27 cellular contexts compared by ENCODE assay signal in genomic region chr5:20486826-20487225, GRCh38.
"Had no signal": no experiment of that assay in that cellular context is flagged by ENCODE, and none has a peak within 500 bp of the region (broad histone marks: within the 10 kb centered on the region; RNA-seq: fewer than 3 reads in every experiment).

No MANE protein-coding gene starts in this region.

- H3K27me3 Mint-ChIP-seq: naive B cell; natural killer cell treated with Interleukin-12 subunit alpha and Interleukin-12 subunit beta and Interleukin-15 and Interleukin-18, amount 100 ng/mL, for 72 hours; progenitor cell of endocrine pancreas; stimulated activated naive B cell treated with anti-CD40 and anti-IgM and Interleukin-4, amounts not matched to agents 10 μg/mL and 1 μg/mL and 100 μg/mL, for 72 hours had no signal

- H3K4me1 ChIP-seq: left lung, lower lobe of right lung, stomach, testis, thyroid gland, upper lobe of right lung had no signal

- H3K4me3 Mint-ChIP-seq: mesothelial cell of epicardium; naive B cell; natural killer cell treated with Interleukin-12 subunit alpha and Interleukin-12 subunit beta and Interleukin-15 and Interleukin-18, amount 100 ng/mL, for 72 hours; stimulated activated naive B cell treated with anti-CD40 and anti-IgM and Interleukin-4, amounts not matched to agents 10 μg/mL and 1 μg/mL and 100 μg/mL, for 72 hours had no signal

- H3K27me3 ChIP-seq: left lung, ovary, stomach, testis, thyroid gland, upper lobe of right lung had no signal

- H3K4me3 ChIP-seq: left lung, lower lobe of right lung, ovary, skin epidermis, stomach, testis, thyroid gland, upper lobe of right lung had no signal

- DNase-seq: hippocampal formation; kidney glomerular epithelial cell; left cardiac atrium; left lung; lower lobe of right lung; mammary epithelial cell; mesendoderm; naive B cell; ovary; retina; right cardiac atrium; stimulated activated CD4-positive, alpha-beta T cell treated with anti-CD3 and anti-CD28 coated beads, Interleukin-12 subunit alpha, Interleukin-12 subunit beta, amount 100 ng/mL, for 4 hours; stimulated activated CD4-positive, alpha-beta T cell treated with anti-CD3 and anti-CD28 coated beads, Interleukin-15, amount 100 ng/mL, for 24 hours; stimulated activated CD4-positive, alpha-beta T cell treated with anti-CD3 and anti-CD28 coated beads, Interleukin-2, amount 100 ng/mL, for 24 hours; stimulated activated CD4-positive, alpha-beta T cell treated with anti-CD3 and anti-CD28 coated beads, Interleukin-4, amount 100 ng/mL, for 1 hour; stimulated activated naive B cell treated with anti-CD40 and anti-IgM and Interleukin-4, amounts not matched to agents 10 μg/mL and 1 μg/mL and 100 μg/mL, for 72 hours; stimulated activated naive CD8-positive, alpha-beta T cell treated with anti-CD3 and anti-CD28 coated beads, Interleukin-15, Interleukin-2, amounts not matched to agents 100 U/mL and 50 U/mL, for 24 hours; stomach; testis; thyroid gland; trophoblast cell; upper lobe of right lung had no signal

- H3K27ac Mint-ChIP-seq: mesothelial cell of epicardium; naive B cell; natural killer cell treated with Interleukin-12 subunit alpha and Interleukin-12 subunit beta and Interleukin-15 and Interleukin-18, amount 100 ng/mL, for 72 hours; progenitor cell of endocrine pancreas; stimulated activated naive B cell treated with anti-CD40 and anti-IgM and Interleukin-4, amounts not matched to agents 10 μg/mL and 1 μg/mL and 100 μg/mL, for 72 hours had no signal

- H3K36me3 ChIP-seq: left lung, lower lobe of right lung, ovary, stomach, thyroid gland, upper lobe of right lung had no signal

- H3K4me1 Mint-ChIP-seq: mesothelial cell of epicardium; naive B cell; stimulated activated naive B cell treated with anti-CD40 and anti-IgM and Interleukin-4, amounts not matched to agents 10 μg/mL and 1 μg/mL and 100 μg/mL, for 72 hours had no signal

- ATAC-seq: left cardiac atrium; left lung; lower lobe of right lung; natural killer cell treated with Interleukin-12 subunit alpha and Interleukin-12 subunit beta and Interleukin-15 and Interleukin-18, amount 100 ng/mL, for 72 hours; right cardiac atrium; sciatic nerve; stimulated activated naive B cell treated with anti-CD40 and anti-IgM and Interleukin-4, amounts not matched to agents 10 μg/mL and 1 μg/mL and 100 μg/mL, for 72 hours; stimulated activated naive CD8-positive, alpha-beta T cell treated with anti-CD3 and anti-CD28 coated beads, Interleukin-15, Interleukin-2, amounts not matched to agents 100 U/mL and 50 U/mL, for 24 hours; upper lobe of right lung had no signal

- H3K27ac ChIP-seq: left lung, lower lobe of right lung, ovary, skin epidermis, stomach, testis, thyroid gland, upper lobe of right lung had no signal

- H3K9me3 ChIP-seq: left lung, lower lobe of right lung, ovary, stomach, testis, thyroid gland, upper lobe of right lung had no signal

- H3K36me3 Mint-ChIP-seq: mesothelial cell of epicardium; naive B cell; natural killer cell treated with Interleukin-12 subunit alpha and Interleukin-12 subunit beta and Interleukin-15 and Interleukin-18, amount 100 ng/mL, for 72 hours; stimulated activated naive B cell treated with anti-CD40 and anti-IgM and Interleukin-4, amounts not matched to agents 10 μg/mL and 1 μg/mL and 100 μg/mL, for 72 hours had no signal
